ENCODE assay signal across 1 cellular context in the genomic region with DNA sequence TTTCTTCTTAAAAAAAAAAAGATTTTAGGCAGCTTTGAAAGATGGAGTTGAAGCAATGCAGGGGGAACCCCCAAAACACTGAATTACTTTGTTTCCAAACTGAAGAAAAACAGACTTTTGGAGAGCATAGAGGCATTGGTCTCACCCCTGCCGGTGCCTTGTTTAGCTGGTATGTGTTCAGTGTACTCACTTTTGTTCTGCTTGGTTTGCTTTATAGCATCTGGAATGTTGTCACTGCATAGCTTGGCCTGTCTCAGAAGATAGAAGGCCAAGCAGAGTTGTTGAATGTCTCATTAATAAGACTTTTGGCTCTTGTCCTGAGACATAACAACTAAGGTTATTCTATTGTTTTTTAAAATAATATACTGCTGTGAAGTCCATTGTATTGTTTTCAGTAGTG.
TF ChIP-seq lines count a peak whose summit lies in the region.

No MANE protein-coding gene starts in this region.

TF ChIP-seq in endothelial cell of umbilical vein, 7 proteins besides CTCF, POLR2A, EP300 and RAD21:
- no peak for TF ChIP-seq JUN (IDR thresholded peaks at IDR 0.05; ENCODE audit: borderline replicate concordance, insufficient read depth, insufficient read length, low read depth)
- no peak for TF ChIP-seq POLR2AphosphoS5 (IDR thresholded peaks at IDR 0.05; ENCODE audit: insufficient read depth, low read depth, low read length)
- no peak for TF ChIP-seq EZH2 (IDR thresholded peaks at IDR 0.05; ENCODE audit: borderline replicate concordance, low read depth, low read length, severe bottlenecking)
- no peak for TF ChIP-seq GATA2 (IDR thresholded peaks at IDR 0.05; ENCODE audit: insufficient read depth, insufficient read length, low read depth, low read length)
- TF ChIP-seq, protein P1, sequence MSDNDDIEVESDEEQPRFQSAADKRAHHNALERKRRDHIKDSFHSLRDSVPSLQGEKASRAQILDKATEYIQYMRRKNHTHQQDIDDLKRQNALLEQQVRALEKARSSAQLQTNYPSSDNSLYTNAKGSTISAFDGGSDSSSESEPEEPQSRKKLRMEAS (IDR thresholded peaks at IDR 0.05; ENCODE audit: insufficient read depth, insufficient read length): no peak
- TF ChIP-seq FOS (IDR thresholded peaks at IDR 0.05; ENCODE audit: borderline replicate concordance, insufficient read depth, low read length): no peak
